Comparison of ENCODE assay signal across 8 cellular contexts in the genomic region with DNA sequence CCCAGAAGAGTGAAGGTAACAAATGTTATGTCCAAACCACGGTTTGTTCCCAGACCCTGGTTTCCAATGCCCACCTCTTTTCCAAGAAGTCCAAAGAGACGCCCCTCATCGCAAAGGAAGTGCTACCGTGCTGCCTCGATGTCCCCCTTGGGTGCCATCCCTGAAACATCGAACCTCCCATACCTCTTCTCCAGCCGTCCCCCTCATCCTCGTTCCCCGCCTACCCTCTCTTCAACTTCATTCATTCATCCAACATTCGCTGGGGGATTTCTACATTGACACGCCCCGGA. TPM values are rescaled to one million over a fixed set of nuclear protein-coding genes. Genes with fewer than 3 reads are reported as not detected.
DNase-seq lines count a peak whose midpoint lies in the region; ATAC-seq, FAIRE-seq and TF ChIP-seq lines count a peak whose summit lies in the region.

No MANE protein-coding gene starts in this region.

- no peak for TF ChIP-seq POLR2A in H54 (IDR thresholded peaks at IDR 0.05; ENCODE audit: low read depth, low read length)

- H3K4me3 ChIP-seq in GM06990 (replicated peaks; ENCODE audit: low read depth, low read length), result peak overlapping the region; percentile 89
- peak overlapping the region; percentile 56 for H3K4me3 ChIP-seq in effector memory CD4-positive, alpha-beta T cell (ENCODE audit: insufficient read depth, low read depth, low read length, poor library complexity, severe bottlenecking)

- H3K9me3 ChIP-seq in KOPT-K1 (ENCODE audit: insufficient read depth, low read length, poor library complexity, severe bottlenecking), result no peaks in the 10 kb centered on the region
- no peaks in the 10 kb centered on the region for H3K9me3 ChIP-seq in effector memory CD4-positive, alpha-beta T cell (ENCODE audit: control insufficient read depth, low read length)

- no peaks in the 10 kb centered on the region for H3K27me3 ChIP-seq in GM06990 (replicated peaks; ENCODE audit: control insufficient read depth, insufficient read depth, low read length)
- no peaks in the 10 kb centered on the region for H3K27me3 ChIP-seq in effector memory CD4-positive, alpha-beta T cell (replicated peaks; ENCODE audit: control insufficient read depth, insufficient read depth, low read length, poor library complexity, severe bottlenecking)

- DNase-seq in GM06990 (ENCODE audit: extremely low read depth, insufficient read length) (no peak), osteocyte (ENCODE audit: extremely low spot score, unreplicated experiment) (no peak), H54 (ENCODE audit: insufficient read length, low spot score) (no peak), GF-D8 (lab: John Stamatoyannopoulos, UW) (no peak), H4 (ENCODE audit: low spot score) (no peak)
- DNase-seq in effector memory CD4-positive, alpha-beta T cell, result no peak

- ATAC-seq in HG02840 (IDR thresholded peaks at IDR 0.05; ENCODE audit: low FRiP score, unreplicated experiment), result no peak

- H3K36me3 ChIP-seq in GM06990 (ENCODE audit: control insufficient read depth, insufficient read depth, low read length), result no peaks in the 10 kb centered on the region
- peaks cover 32% of the 10 kb centered on the region for H3K36me3 ChIP-seq in KOPT-K1 (ENCODE audit: insufficient read depth, low read length)
- no peaks in the 10 kb centered on the region for H3K36me3 ChIP-seq in effector memory CD4-positive, alpha-beta T cell (ENCODE audit: control insufficient read depth, insufficient read depth, low read length)

- H3K4me3 Mint-ChIP-seq in osteocyte (ENCODE audit: unreplicated experiment), result peak overlapping the region; percentile 97

- H3K27me3 Mint-ChIP-seq in osteocyte (ENCODE audit: unreplicated experiment), result no peaks in the 10 kb centered on the region

- H3K36me3 Mint-ChIP-seq in osteocyte (ENCODE audit: unreplicated experiment), result no peaks in the 10 kb centered on the region

- H3K27ac ChIP-seq in KOPT-K1 (ENCODE audit: low read depth, low read length, poor library complexity, severe bottlenecking), result peak overlapping the region; percentile 89
- H3K27ac ChIP-seq in effector memory CD4-positive, alpha-beta T cell (ENCODE audit: insufficient read depth, low read length, poor library complexity, severe bottlenecking), result peak overlapping the region; percentile 55

- no peak for FAIRE-seq in H54 (lab: Jason Lieb, UNC)

- peaks cover 6% of the 10 kb centered on the region for H3K4me1 ChIP-seq in effector memory CD4-positive, alpha-beta T cell (ENCODE audit: control insufficient read depth, insufficient read depth, low read length, poor library complexity, severe bottlenecking)

- TF ChIP-seq CTCF in GM06990 (IDR thresholded peaks at IDR 0.05; ENCODE audit: insufficient read depth, low read length, poor library complexity, severe bottlenecking) (no peak), osteocyte (IDR thresholded peaks at IDR 0.05) (no peak)

- H3K9me3 Mint-ChIP-seq in osteocyte (ENCODE audit: unreplicated experiment), result no peaks in the 10 kb centered on the region

- H3K4me1 Mint-ChIP-seq in osteocyte (ENCODE audit: unreplicated experiment), result peaks cover 12% of the 10 kb centered on the region

- H3K27ac Mint-ChIP-seq in osteocyte (ENCODE audit: unreplicated experiment), result peak overlapping the region; percentile 93

RNA-seq across cellular contexts. Expression of a gene that starts 0.5 kb away (rescaled TPM):
- total RNA-seq in osteocyte, result 7.6 and 8.0 TPM in 2 replicates
- 22.2 and 24.3 TPM in 2 replicates for total RNA-seq in H4 (2014; rRNA removed; shearing (Covaris generic))

RNA-seq across cellular contexts. Expression of a gene that starts 30.7 kb away (rescaled TPM):
- total RNA-seq in osteocyte, result 49.3 and 50.7 TPM in 2 replicates
- 19.0 and 27.7 TPM in 2 replicates for total RNA-seq in H4 (2014; rRNA removed; shearing (Covaris generic))
